8 cellular contexts compared by ENCODE assay signal in genomic region chr1:165828581-165829329, GRCh38. TPM values are rescaled to one million over a fixed set of nuclear protein-coding genes. Genes with fewer than 3 reads are reported as not detected.
DNase-seq lines count a peak whose midpoint lies in the region; ATAC-seq, FAIRE-seq and TF ChIP-seq lines count a peak whose summit lies in the region.

No MANE protein-coding gene starts in this region.

- H3K27me3 Mint-ChIP-seq in astrocyte (ENCODE audit: low read depth, unreplicated experiment), result no peaks in the 10 kb centered on the region
- no peaks in the 10 kb centered on the region for H3K27me3 Mint-ChIP-seq in progenitor cell of endocrine pancreas

- H3K27ac ChIP-seq in DOHH2 (ENCODE audit: low read depth, low read length) (peak overlapping the region; percentile 68), astrocyte (ENCODE audit: low read depth, low read length) (peak overlapping the region; percentile 82)

- peaks cover 6% of the 10 kb centered on the region; the same call in 1 of the 2 replicates for H3F3A ChIP-seq in DOHH2 (ENCODE audit: control insufficient read depth, insufficient read depth)

- H3K4me1 Mint-ChIP-seq in astrocyte (ENCODE audit: low read depth, unreplicated experiment), result peaks cover 12% of the 10 kb centered on the region
- H3K4me1 Mint-ChIP-seq in progenitor cell of endocrine pancreas (ENCODE audit: low read depth), result peaks cover 10% of the 10 kb centered on the region

- H3K27ac Mint-ChIP-seq in astrocyte (ENCODE audit: unreplicated experiment) (peak overlapping the region; percentile 93), progenitor cell of endocrine pancreas (peak overlapping the region; percentile 96)

- H3K9me3 Mint-ChIP-seq in astrocyte (ENCODE audit: unreplicated experiment) (no peaks in the 10 kb centered on the region), progenitor cell of endocrine pancreas (ENCODE audit: low read depth) (no peaks in the 10 kb centered on the region)

- H3K4me2 ChIP-seq in DOHH2 (ENCODE audit: low read length), result peak overlapping the region; percentile 78
- peak overlapping the region; percentile 91 for H3K4me2 ChIP-seq in astrocyte (ENCODE audit: low read length)

- H3K79me2 ChIP-seq in DOHH2 (ENCODE audit: control insufficient read depth, low read length), result peaks cover 64% of the 10 kb centered on the region
- peaks cover 58% of the 10 kb centered on the region for H3K79me2 ChIP-seq in astrocyte (ENCODE audit: insufficient read depth, low read length)

- H3K4me3 Mint-ChIP-seq in astrocyte (ENCODE audit: unreplicated experiment), result peak overlapping the region; percentile 98
- peak overlapping the region; percentile 91 for H3K4me3 Mint-ChIP-seq in progenitor cell of endocrine pancreas (ENCODE audit: low read depth)

- H3K4me3 ChIP-seq in DOHH2 (ENCODE audit: low read length) (peak overlapping the region; percentile 81), astrocyte (ENCODE audit: insufficient read depth, low read depth, low read length) (peak overlapping the region; percentile 86)

- no peak for TF ChIP-seq CTCF in DOHH2 (IDR thresholded peaks at IDR 0.05; ENCODE audit: low read depth, low read length, poor library complexity, severe bottlenecking)
- TF ChIP-seq CTCF in astrocyte (IDR thresholded peaks at IDR 0.05; ENCODE audit: insufficient read depth, low read depth, low read length), result no peak
- no peak for TF ChIP-seq CTCF in progenitor cell of endocrine pancreas (IDR thresholded peaks at IDR 0.05; ENCODE audit: unreplicated experiment)

- peaks cover 17% of the 10 kb centered on the region for H3K4me1 ChIP-seq in DOHH2 (ENCODE audit: control insufficient read depth, low read length)
- peaks cover 11% of the 10 kb centered on the region for H3K4me1 ChIP-seq in astrocyte (ENCODE audit: insufficient read depth, low read length)

- H4K20me1 ChIP-seq in DOHH2 (ENCODE audit: control insufficient read depth, insufficient read depth, low read depth, low read length), result no peaks in the 10 kb centered on the region
- peaks cover 40% of the 10 kb centered on the region for H4K20me1 ChIP-seq in astrocyte (ENCODE audit: insufficient read depth, low read length)

- in situ Hi-C loops in KBM-7 (cut with MboI; ENCODE audit: low pct_unique_long_range_greater_than_20kb, low sequenced_read_pairs), result no loop called here

- no peak for FAIRE-seq in astrocyte (lab: Jason Lieb, UNC)

- peaks cover 2% of the 10 kb centered on the region for H3K36me3 Mint-ChIP-seq in astrocyte (ENCODE audit: low read depth, unreplicated experiment)
- no peaks in the 10 kb centered on the region for H3K36me3 Mint-ChIP-seq in progenitor cell of endocrine pancreas (ENCODE audit: insufficient read depth)

- peak overlapping the region; percentile 45 for H2AFZ ChIP-seq in astrocyte (ENCODE audit: low read depth, low read length)

- H3K9me2 ChIP-seq in DOHH2 (replicated peaks; ENCODE audit: control insufficient read depth, low read length), result no peaks in the 10 kb centered on the region

- H3K9ac ChIP-seq in astrocyte (ENCODE audit: low read length), result peak overlapping the region; percentile 90

- H3K9me3 ChIP-seq in DOHH2 (ENCODE audit: control insufficient read depth, insufficient read depth, low read length) (no peaks in the 10 kb centered on the region), astrocyte (ENCODE audit: insufficient read depth, low read depth, low read length) (no peaks in the 10 kb centered on the region)

- H3K36me3 ChIP-seq in DOHH2 (ENCODE audit: control insufficient read depth, low read length), result no peaks in the 10 kb centered on the region
- no peaks in the 10 kb centered on the region for H3K36me3 ChIP-seq in astrocyte (ENCODE audit: insufficient read depth, low read length)

- DNase-seq in KBM-7, result peak; percentile 77
- peak; percentile 88 for DNase-seq in OCI-M1 (lab: John Stamatoyannopoulos, UW)
- DNase-seq in astrocyte (ENCODE audit: low read depth), result peak; percentile 86
- DNase-seq in hepatic stellate cell (ENCODE audit: low spot score), result peak; percentile 82
- DNase-seq in progenitor cell of endocrine pancreas (ENCODE audit: low spot score, unreplicated experiment), result peak; percentile 34

- ATAC-seq in GM21447 (IDR thresholded peaks at IDR 0.05; ENCODE audit: unreplicated experiment) (peak; percentile 19), HG03432 (IDR thresholded peaks at IDR 0.05; ENCODE audit: unreplicated experiment) (no peak)

- H3K27me3 ChIP-seq in DOHH2 (ENCODE audit: control insufficient read depth, low read length) (no peaks in the 10 kb centered on the region), astrocyte (ENCODE audit: insufficient read depth, low read length) (no peaks in the 10 kb centered on the region)

RNA-seq across cellular contexts. Expression of gene UCK2, which starts 1.3 kb away (rescaled TPM):
- 111 TPM in 2 replicates for total RNA-seq in astrocyte
- total RNA-seq in progenitor cell of endocrine pancreas, result 29.7 and 30.6 TPM in 2 replicates

Comparison
In these comparisons a context has a peak if more than half of its experiments do, and no peak if none do; other contexts are left out.
1. DNase-seq: peak in every context shown above with its lines; median percentile 88 in OCI-M1; 86 in astrocyte; 82 in hepatic stellate cell; 77 in KBM-7; 34 in progenitor cell of endocrine pancreas.